Comparison of ENCODE assay signal across 9 cellular contexts in the genomic region with DNA sequence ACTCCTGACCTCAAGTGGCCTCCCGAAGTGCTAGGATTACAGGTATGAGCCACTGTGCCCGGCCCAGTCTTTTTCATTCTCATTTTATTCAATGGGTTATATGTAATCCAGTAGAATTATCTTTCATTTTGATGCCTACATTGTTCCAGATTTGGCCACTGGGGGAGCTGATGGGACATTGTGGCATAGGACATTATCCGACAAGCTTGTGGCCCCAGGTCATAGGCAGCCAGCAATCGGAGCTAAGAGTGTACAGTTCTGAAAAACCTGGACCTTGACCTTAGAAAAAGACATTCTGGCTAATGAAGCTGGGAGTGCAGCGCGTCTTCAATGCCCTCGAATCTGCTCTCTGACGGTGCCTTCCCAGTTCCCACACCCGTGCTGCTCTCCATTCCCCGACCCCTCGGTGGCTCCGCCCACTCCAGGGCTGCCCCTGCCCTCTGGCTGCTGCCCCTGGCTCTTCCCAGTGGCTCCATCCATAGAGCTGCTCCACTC.
DNase-seq lines count a peak whose midpoint lies in the region; ATAC-seq and TF ChIP-seq lines count a peak whose summit lies in the region.
"Had no signal": no experiment of that assay in that cellular context is flagged by ENCODE, and none has a peak within 500 bp of the region (broad histone marks: within the 10 kb centered on the region; RNA-seq: fewer than 3 reads in every experiment).

No MANE protein-coding gene starts in this region.

- no peak for TF ChIP-seq POLR2A in ovary (IDR thresholded peaks at IDR 0.05)

- H3K4me3 ChIP-seq in HUES6 (ENCODE audit: low read depth, low read length) (peak overlapping the region; percentile 72), ovary (no peak overlapping the region)

- peaks cover 33% of the 10 kb centered on the region for H3K27me3 Mint-ChIP-seq in T-helper 17 cell
- H3K27me3 Mint-ChIP-seq in endothelial cell (ENCODE audit: unreplicated experiment) = peaks cover 7% of the 10 kb centered on the region
- H3K27me3 Mint-ChIP-seq in nephron (ENCODE audit: low read depth) = peaks cover 19% of the 10 kb centered on the region

- H3K27ac Mint-ChIP-seq in T-helper 17 cell (no peak overlapping the region), endothelial cell (ENCODE audit: unreplicated experiment) (no peak overlapping the region), nephron (no peak overlapping the region)
- H3K27ac Mint-ChIP-seq: IgD-negative memory B cell had no signal

- H3K36me3 ChIP-seq in HUES6 (ENCODE audit: control insufficient read depth, insufficient read depth, low read length) = no peaks in the 10 kb centered on the region
- no peaks in the 10 kb centered on the region for H3K36me3 ChIP-seq in ovary

- 13 to 25% (median 20%) methylated on average over 12 of the region's 12 CpGs for WGBS in ovary, 3 donors

- peaks cover 6% of the 10 kb centered on the region; the same call in 1 of the 2 replicates for H3K27me3 ChIP-seq in HUES6 (ENCODE audit: control insufficient read depth, insufficient read depth, low read length)
- no peaks in the 10 kb centered on the region for H3K27me3 ChIP-seq in ovary

- H3K4me1 Mint-ChIP-seq in T-helper 17 cell (no peaks in the 10 kb centered on the region), endothelial cell (ENCODE audit: unreplicated experiment) (peaks cover 6% of the 10 kb centered on the region), nephron (no peaks in the 10 kb centered on the region)
- H3K4me1 Mint-ChIP-seq: IgD-negative memory B cell had no signal

- no peak overlapping the region for H3K27ac ChIP-seq in HUES6 (ENCODE audit: low read depth, low read length)
- no peak overlapping the region for H3K27ac ChIP-seq in ovary

- no peaks in the 10 kb centered on the region for H3K9me3 Mint-ChIP-seq in endothelial cell (ENCODE audit: unreplicated experiment)
- no peaks in the 10 kb centered on the region for H3K9me3 Mint-ChIP-seq in nephron
- H3K9me3 Mint-ChIP-seq: IgD-negative memory B cell had no signal

- TF ChIP-seq CTCF in AG09319 (IDR thresholded peaks at IDR 0.05; ENCODE audit: low read depth, low read length) = peak; percentile 45
- TF ChIP-seq CTCF in endothelial cell (IDR thresholded peaks at IDR 0.05; ENCODE audit: unreplicated experiment) = peak; percentile 69
- peak; percentile 54 to 68 (median 65) for TF ChIP-seq CTCF in nephron (IDR thresholded peaks at IDR 0.05; ENCODE audit: unreplicated experiment in 3 of 3)
- no peak for TF ChIP-seq CTCF in ovary (IDR thresholded peaks at IDR 0.05)

- H3K9me3 ChIP-seq in HUES6 (ENCODE audit: control insufficient read depth, insufficient read depth, low read depth, low read length) = no peaks in the 10 kb centered on the region
- no peaks in the 10 kb centered on the region for H3K9me3 ChIP-seq in T-helper 17 cell (ENCODE audit: control insufficient read depth, low read length, poor library complexity, severe bottlenecking)
- H3K9me3 ChIP-seq in ovary = no peaks in the 10 kb centered on the region

- DNase-seq in AG09319 (ENCODE audit: extremely low read depth, low read depth) (no peak), T-helper 17 cell (no peak), endothelial cell (ENCODE audit: low spot score) (peak; percentile 78), ovary (no peak)
- no peak for DNase-seq in activated CD4-positive, CD25-positive, alpha-beta regulatory T cell (lab: John Stamatoyannopoulos, UW)

- no peak overlapping the region for H3K4me3 Mint-ChIP-seq in T-helper 17 cell
- peak overlapping the region; percentile 59 for H3K4me3 Mint-ChIP-seq in endothelial cell (ENCODE audit: unreplicated experiment)
- H3K4me3 Mint-ChIP-seq in nephron = peak overlapping the region in 2 of 3 experiments; percentile 29 to 40
- H3K4me3 Mint-ChIP-seq: IgD-negative memory B cell had no signal

- no peaks in the 10 kb centered on the region for H3K4me1 ChIP-seq in HUES6 (ENCODE audit: control insufficient read depth, insufficient read depth, low read length)
- H3K4me1 ChIP-seq in ovary (ENCODE audit: insufficient read depth) = no peaks in the 10 kb centered on the region

- peak; percentile 94 for ATAC-seq in GM18502 (IDR thresholded peaks at IDR 0.05; ENCODE audit: poor library complexity, unreplicated experiment)
- ATAC-seq in T-helper 17 cell = peak; percentile 44

- no peak for TF ChIP-seq EP300 in ovary (IDR thresholded peaks at IDR 0.05)

- H3K9ac ChIP-seq in HUES6 (ENCODE audit: low read length) = no peak overlapping the region

- intact Hi-C loops in ovary (cut with DNase I) = no loop called here

- peaks cover 2% of the 10 kb centered on the region for H3K36me3 Mint-ChIP-seq in T-helper 17 cell (ENCODE audit: low read depth)
- no peaks in the 10 kb centered on the region for H3K36me3 Mint-ChIP-seq in endothelial cell (ENCODE audit: low read depth, unreplicated experiment)
- H3K36me3 Mint-ChIP-seq in nephron (ENCODE audit: low read depth) = no peaks in the 10 kb centered on the region

Comparison
In these comparisons a context has a peak if more than half of its experiments do, and no peak if none do; other contexts are left out.
1. CTCF ChIP-seq: peak in AG09319 (single experiment), endothelial cell (single experiment) and nephron (3 of 3); none in ovary (0 of 3).